ENCODE assay signal across 15 cellular contexts in the genomic region with DNA sequence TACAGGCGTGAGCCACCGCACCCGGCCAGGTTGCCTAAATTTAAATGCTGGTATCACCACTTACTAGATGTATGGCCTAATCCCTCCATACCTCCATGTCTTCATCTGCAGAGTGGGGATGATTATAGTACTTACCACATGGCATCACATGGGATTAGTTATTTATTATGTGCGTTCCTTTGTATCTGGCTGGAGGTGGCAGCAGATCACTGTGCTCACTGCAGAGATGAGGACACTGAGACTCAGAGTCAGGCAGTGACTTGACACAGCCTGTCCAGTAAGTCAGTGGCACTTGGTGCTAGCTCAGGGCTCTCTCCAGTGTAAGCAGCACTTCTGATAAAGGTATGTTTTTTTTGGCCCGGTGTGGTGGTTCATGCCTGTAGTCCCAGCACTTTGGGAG. TPM values are rescaled to one million over a fixed set of nuclear protein-coding genes. Genes with fewer than 3 reads are reported as not detected.
DNase-seq lines count a peak whose midpoint lies in the region; ATAC-seq and TF ChIP-seq lines count a peak whose summit lies in the region.
"Had no signal": no experiment of that assay in that cellular context is flagged by ENCODE, and none has a peak within 500 bp of the region (broad histone marks: within the 10 kb centered on the region; RNA-seq: fewer than 3 reads in every experiment).

No MANE protein-coding gene starts in this region.

- no peak overlapping the region for H3K4me2 ChIP-seq in SK-N-SH

- ATAC-seq in HG03565 (IDR thresholded peaks at IDR 0.05; ENCODE audit: unreplicated experiment), result no peak

- no peaks in the 10 kb centered on the region for H3K79me2 ChIP-seq in SK-N-SH (ENCODE audit: insufficient read depth)

- TF ChIP-seq EP300 in SK-N-SH (IDR thresholded peaks at IDR 0.05; ENCODE audit: borderline replicate concordance in 1 of 2, low read depth in 1 of 2, low read length in 1 of 2), result no peak

- DNase-seq in DMS 273 (lab: John Stamatoyannopoulos, UW; ENCODE audit: unreplicated experiment) (peak; percentile 23), DMS 273 treated with DMSO at 0.1 percent for 48 hours (lab: John Stamatoyannopoulos, UW) (no peak), SK-N-SH (no peak)
- no peak for DNase-seq in stimulated activated CD4-positive, alpha-beta T cell treated with anti-CD3 and anti-CD28 coated beads, Interleukin-12 subunit alpha, Interleukin-12 subunit beta, amount 100 ng/mL, for 4 hours
- no peak for DNase-seq in activated effector memory CD4-positive, alpha-beta T cell treated with anti-CD3 and anti-CD28 coated beads, Interleukin-2, amount 50 U/mL, for 16 hours
- DNase-seq: GM23248, NCI-H1436, NCI-H2081, NCI-H345, NCI-H69 had no signal

- WGBS in SK-N-SH (ENCODE audit: low lambda C conversion rate), result 82% methylated on average over 5 of the region's 5 CpGs
- WGBS in mesodermal cell (ENCODE audit: insufficient coverage in 2 of 2), 2 experiments, result 90 to 100% methylated on average over 2 of the region's 5 CpGs

- peaks cover 3% of the 10 kb centered on the region; the same call in 1 of the 2 replicates for H3K27me3 ChIP-seq in HUES6 (ENCODE audit: control insufficient read depth, insufficient read depth, low read length)
- H3K27me3 ChIP-seq in SK-N-SH (ENCODE audit: insufficient read depth), result no peaks in the 10 kb centered on the region; the same call in 1 of the 2 replicates

- H3K27ac ChIP-seq in HUES6 (ENCODE audit: low read depth, low read length) (peak overlapping the region; percentile 52; the same call in 1 of the 2 replicates), SK-N-SH (ENCODE audit: low read depth in 2 of 2, low read length in 1 of 2) (peak overlapping the region in 1 of 2 experiments; percentile 100; a peak in 2 of 4 replicates), mesodermal cell (ENCODE audit: low read depth, low read length, severe bottlenecking) (peak overlapping the region; percentile 80)
- H3K27ac ChIP-seq: 22Rv1; BLaER1 treated with 17β-estradiol and CSF1 and Interleukin-3, amounts not matched to agents 10 nM and 100 nM; GM23248 had no signal

- CTCF ChIA-PET in SK-N-SH (lab: Yijun Ruan, JAX), result interaction anchor here (0.8 to 16.5 kb wide), 10 partner anchors 8 to 326 kb away, joined by 3 to 295 read pairs (median 12); a partner anchor contains a TSS

- H3K9ac ChIP-seq in HUES6 (ENCODE audit: low read length), result peak overlapping the region; percentile 48
- H3K9ac ChIP-seq in SK-N-SH, result no peak overlapping the region
- H3K9ac ChIP-seq: BLaER1 treated with 17β-estradiol and CSF1 and Interleukin-3, amounts not matched to agents 10 nM and 100 nM; GM23248 had no signal

- H3K36me3 ChIP-seq in HUES6 (ENCODE audit: control insufficient read depth, insufficient read depth, low read length), result no peaks in the 10 kb centered on the region
- no peaks in the 10 kb centered on the region for H3K36me3 ChIP-seq in SK-N-SH (replicated peaks in 1 of 2; ENCODE audit: control insufficient read depth in 1 of 2, insufficient read depth in 2 of 2, low read length in 1 of 2)
- H3K36me3 ChIP-seq in mesodermal cell (ENCODE audit: control insufficient read depth, insufficient read depth, low read length), result no peaks in the 10 kb centered on the region
- H3K36me3 ChIP-seq: BLaER1 treated with 17β-estradiol and CSF1 and Interleukin-3, amounts not matched to agents 10 nM and 100 nM had no signal

- no peak overlapping the region for H2AFZ ChIP-seq in SK-N-SH (ENCODE audit: low read depth)
- H2AFZ ChIP-seq: GM23248 had no signal

- peaks cover 10% of the 10 kb centered on the region for H3K4me1 ChIP-seq in HUES6 (ENCODE audit: control insufficient read depth, insufficient read depth, low read length)
- peaks cover 0 to 55% of the 10 kb centered on the region in 2 experiments; a peak in 2 of 4 replicates for H3K4me1 ChIP-seq in SK-N-SH (ENCODE audit: control insufficient read depth in 1 of 2, insufficient read depth in 2 of 2, low read depth in 1 of 2, low read length in 1 of 2)
- H3K4me1 ChIP-seq in mesodermal cell (ENCODE audit: control insufficient read depth, insufficient read depth, low read length, poor library complexity, severe bottlenecking), result peaks cover 13% of the 10 kb centered on the region

- POLR2A ChIA-PET in SK-N-SH (lab: Yijun Ruan, JAX), result interaction anchor here (1.0 to 6.5 kb wide), 7 partner anchors 9 to 50 kb away, joined by 3 to 87 read pairs (median 16); a partner anchor contains a TSS

- no peaks in the 10 kb centered on the region; the same call in 1 of the 2 replicates for H4K20me1 ChIP-seq in SK-N-SH (ENCODE audit: insufficient read depth)
- H4K20me1 ChIP-seq: BLaER1 treated with 17β-estradiol and CSF1 and Interleukin-3, amounts not matched to agents 10 nM and 100 nM had no signal

- H3K4me3 ChIP-seq in HUES6 (ENCODE audit: low read depth, low read length) (no peak overlapping the region), SK-N-SH (ENCODE audit: low read depth in 2 of 2, low read length in 1 of 2) (no peak overlapping the region), mesodermal cell (ENCODE audit: extremely low read depth, insufficient read depth, low read length, poor library complexity, severe bottlenecking) (no peak overlapping the region)
- H3K4me3 ChIP-seq: BLaER1 treated with 17β-estradiol and CSF1 and Interleukin-3, amounts not matched to agents 10 nM and 100 nM; GM23248 had no signal

- TF ChIP-seq RAD21 in SK-N-SH (IDR thresholded peaks at IDR 0.05; ENCODE audit: low read length), result peak; percentile 71

- H3K9me3 ChIP-seq in HUES6 (ENCODE audit: control insufficient read depth, insufficient read depth, low read depth, low read length), result no peaks in the 10 kb centered on the region
- no peaks in the 10 kb centered on the region for H3K9me3 ChIP-seq in SK-N-SH
- H3K9me3 ChIP-seq in mesodermal cell (ENCODE audit: control insufficient read depth, low read length), result no peaks in the 10 kb centered on the region
- H3K9me3 ChIP-seq: BLaER1 treated with 17β-estradiol and CSF1 and Interleukin-3, amounts not matched to agents 10 nM and 100 nM had no signal

- H3F3A ChIP-seq in SK-N-SH (replicated peaks; ENCODE audit: insufficient read depth), result no peaks in the 10 kb centered on the region

- H3K9me2 ChIP-seq in SK-N-SH, result no peaks in the 10 kb centered on the region

- no peak for TF ChIP-seq CTCF in SK-N-SH (IDR thresholded peaks at IDR 0.05)

TF ChIP-seq in SK-N-SH, 30 proteins besides CTCF, POLR2A, EP300 and RAD21:
- TF ChIP-seq RCOR1 (IDR thresholded peaks at IDR 0.05; ENCODE audit: low read length), result peak; percentile 36; the same call in 1 of the 2 replicates
- TF ChIP-seq, protein P1, sequence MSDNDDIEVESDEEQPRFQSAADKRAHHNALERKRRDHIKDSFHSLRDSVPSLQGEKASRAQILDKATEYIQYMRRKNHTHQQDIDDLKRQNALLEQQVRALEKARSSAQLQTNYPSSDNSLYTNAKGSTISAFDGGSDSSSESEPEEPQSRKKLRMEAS (IDR thresholded peaks at IDR 0.05; ENCODE audit: low read depth), result no peak
- peak; percentile 31; the same call in 1 of the 2 replicates for TF ChIP-seq SMC3 (IDR thresholded peaks at IDR 0.05; ENCODE audit: low read depth, low read length)
- TF ChIP-seq, protein P2, sequence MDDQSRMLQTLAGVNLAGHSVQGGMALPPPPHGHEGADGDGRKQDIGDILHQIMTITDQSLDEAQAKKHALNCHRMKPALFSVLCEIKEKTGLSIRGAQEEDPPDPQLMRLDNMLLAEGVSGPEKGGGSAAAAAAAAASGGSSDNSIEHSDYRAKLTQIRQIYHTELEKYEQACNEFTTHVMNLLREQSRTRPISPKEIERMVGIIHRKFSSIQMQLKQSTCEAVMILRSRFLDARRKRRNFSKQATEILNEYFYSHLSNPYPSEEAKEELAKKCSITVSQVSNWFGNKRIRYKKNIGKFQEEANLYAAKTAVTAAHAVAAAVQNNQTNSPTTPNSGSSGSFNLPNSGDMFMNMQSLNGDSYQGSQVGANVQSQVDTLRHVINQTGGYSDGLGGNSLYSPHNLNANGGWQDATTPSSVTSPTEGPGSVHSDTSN (IDR thresholded peaks at IDR 0.05), result no peak
- TF ChIP-seq FOSL2 (IDR thresholded peaks at IDR 0.05; ENCODE audit: borderline replicate concordance, low read depth), result no peak
- TF ChIP-seq, protein P3, sequence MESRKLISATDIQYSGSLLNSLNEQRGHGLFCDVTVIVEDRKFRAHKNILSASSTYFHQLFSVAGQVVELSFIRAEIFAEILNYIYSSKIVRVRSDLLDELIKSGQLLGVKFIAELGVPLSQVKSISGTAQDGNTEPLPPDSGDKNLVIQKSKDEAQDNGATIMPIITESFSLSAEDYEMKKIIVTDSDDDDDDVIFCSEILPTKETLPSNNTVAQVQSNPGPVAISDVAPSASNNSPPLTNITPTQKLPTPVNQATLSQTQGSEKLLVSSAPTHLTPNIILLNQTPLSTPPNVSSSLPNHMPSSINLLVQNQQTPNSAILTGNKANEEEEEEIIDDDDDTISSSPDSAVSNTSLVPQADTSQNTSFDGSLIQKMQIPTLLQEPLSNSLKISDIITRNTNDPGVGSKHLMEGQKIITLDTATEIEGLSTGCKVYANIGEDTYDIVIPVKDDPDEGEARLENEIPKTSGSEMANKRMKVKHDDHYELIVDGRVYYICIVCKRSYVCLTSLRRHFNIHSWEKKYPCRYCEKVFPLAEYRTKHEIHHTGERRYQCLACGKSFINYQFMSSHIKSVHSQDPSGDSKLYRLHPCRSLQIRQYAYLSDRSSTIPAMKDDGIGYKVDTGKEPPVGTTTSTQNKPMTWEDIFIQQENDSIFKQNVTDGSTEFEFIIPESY (IDR thresholded peaks at IDR 0.05; ENCODE audit: borderline replicate concordance, low read depth), result no peak

RNA-seq across cellular contexts. Expression of a gene that starts 38.4 kb away (rescaled TPM):
- polyA plus RNA-seq in SK-N-SH (2012; rRNA removed), result 1.1 and 2.6 TPM in 2 replicates
- 2.0 and 4.0 TPM in 2 replicates for polyA plus RNA-seq in SK-N-SH (2012; cell fraction: cytosol; rRNA removed)
- 0.76 and 2.2 TPM in 2 replicates for polyA plus RNA-seq in SK-N-SH (2012; cell fraction: nucleus; rRNA removed)
- 366 TPM for polyA plus RNA-seq in mesodermal cell (2013, experiment 1 of 2)
- polyA plus RNA-seq in mesodermal cell (2013, experiment 2 of 2), result 464 TPM
- polyA plus RNA-seq: GM23248 had no signal
